Comparison of ENCODE assay signal across 22 cellular contexts in the genomic region with DNA sequence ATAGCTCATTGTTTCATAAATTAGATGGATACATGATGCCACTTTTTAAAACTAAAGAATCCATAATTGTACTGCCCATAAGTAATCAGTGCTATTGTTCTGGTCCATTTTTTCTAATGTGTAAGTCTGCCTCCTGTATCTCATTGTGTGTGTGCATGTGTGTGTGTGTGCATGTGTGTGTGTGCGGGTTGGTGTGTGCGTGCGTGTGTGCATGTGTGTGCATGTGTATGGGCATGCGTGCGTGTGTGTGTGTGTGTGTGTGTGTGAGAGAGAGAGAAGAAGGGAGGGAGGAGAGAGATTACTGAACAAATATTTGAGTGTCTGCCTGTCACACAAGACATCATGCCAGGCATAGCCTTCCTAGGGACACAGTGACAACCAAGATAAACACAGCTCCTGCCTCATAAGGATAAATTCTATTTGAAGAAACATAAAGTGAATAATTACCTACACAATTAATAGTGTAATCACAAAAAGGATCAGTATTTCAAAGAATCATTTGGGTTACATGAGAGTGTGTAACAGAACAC. TPM values are rescaled to one million over a fixed set of nuclear protein-coding genes. Genes with fewer than 3 reads are reported as not detected.
DNase-seq lines count a peak whose midpoint lies in the region; ATAC-seq and TF ChIP-seq lines count a peak whose summit lies in the region.
"Had no signal": no experiment of that assay in that cellular context is flagged by ENCODE, and none has a peak within 500 bp of the region (broad histone marks: within the 10 kb centered on the region; RNA-seq: fewer than 3 reads in every experiment).

No MANE protein-coding gene starts in this region.

- H3K79me2 ChIP-seq in neural cell (replicated peaks; ENCODE audit: insufficient read depth, low read length) (no peaks in the 10 kb centered on the region), GM23248 (ENCODE audit: insufficient read depth) (no peaks in the 10 kb centered on the region)

- dilution Hi-C loops in IMR-90 (cut with HindIII; ENCODE audit: low sequenced_read_pairs, unreplicated experiment): no loop called here

- no TSS peak for BruUV-seq in IMR-90 (replicated peaks; lab: Mats Ljungman, UMichigan)

- H4K8ac ChIP-seq in IMR-90 (ENCODE audit: low read depth in 2 of 2, low read length in 2 of 2): no peak overlapping the region

- no peak overlapping the region for H3K4ac ChIP-seq in IMR-90 (ENCODE audit: low read depth, low read length)

- TF ChIP-seq CTCF in IMR-90 (conservative IDR thresholded peaks at IDR 0.05; ENCODE audit: low read depth, low read length): no peak
- TF ChIP-seq CTCF in neural cell (IDR thresholded peaks at IDR 0.05; ENCODE audit: poor library complexity, severe bottlenecking): no peak

- no peak overlapping the region for H4K91ac ChIP-seq in IMR-90 (ENCODE audit: insufficient read depth, low read depth, low read length)

- ATAC-seq in IMR-90 (ENCODE audit: low read depth): no peak
- ATAC-seq in HG03520 (IDR thresholded peaks at IDR 0.05; ENCODE audit: unreplicated experiment): no peak
- ATAC-seq: CD8-positive, alpha-beta T cell; HCT116; K562; Right ventricle myocardium inferior; T-helper 17 cell had no signal

- H2AK5ac ChIP-seq in IMR-90 (ENCODE audit: low read depth, low read length): peak overlapping the region; percentile 48; the same call in 1 of the 2 replicates

- no peak overlapping the region for H4K5ac ChIP-seq in IMR-90 (ENCODE audit: low read depth, low read length)

- H3K9me2 ChIP-seq in neural cell (ENCODE audit: insufficient read depth, low read length) (no peaks in the 10 kb centered on the region), GM23248 (ENCODE audit: insufficient read depth) (no peaks in the 10 kb centered on the region)

- H3K9ac ChIP-seq in IMR-90 (ENCODE audit: low read depth, low read length) (no peak overlapping the region), neural cell (ENCODE audit: low read length) (no peak overlapping the region), GM23248 (no peak overlapping the region)

- POLR2A ChIA-PET in IMR-90 (lab: Charles Lee; ENCODE audit: unreplicated experiment): no interaction called here

- no peaks in the 10 kb centered on the region for H3K36me3 ChIP-seq in IMR-90 (ENCODE audit: control insufficient read depth, insufficient read depth, low read length)
- no peaks in the 10 kb centered on the region for H3K36me3 ChIP-seq in neural cell (ENCODE audit: insufficient read depth, low read length)
- H3K36me3 ChIP-seq in GM23248 (ENCODE audit: low read depth): no peaks in the 10 kb centered on the region

- in situ Hi-C loops in IMR-90 (cut with MboI; ENCODE audit: low sequenced_read_pairs) (no loop called here), GM23248 (cut with MboI) (no loop called here)

- H3K79me1 ChIP-seq in IMR-90 (ENCODE audit: low read depth in 1 of 2, low read length in 2 of 2): no peaks in the 10 kb centered on the region

- no peak overlapping the region for H3K18ac ChIP-seq in IMR-90 (ENCODE audit: low read depth, low read length)

- CTCF ChIA-PET in IMR-90 (lab: Yijun Ruan, JAX): no interaction called here

- H4K20me1 ChIP-seq in IMR-90 (ENCODE audit: insufficient read depth, low read length) (no peaks in the 10 kb centered on the region), neural cell (ENCODE audit: insufficient read depth) (no peaks in the 10 kb centered on the region), GM23248 (ENCODE audit: insufficient read depth) (no peaks in the 10 kb centered on the region)

- H2AK9ac ChIP-seq in IMR-90 (replicated peaks; ENCODE audit: low read depth, low read length, poor library complexity): no peak overlapping the region

- H2AFZ ChIP-seq in IMR-90 (replicated peaks; ENCODE audit: low read length, poor library complexity): no peak overlapping the region
- no peak overlapping the region for H2AFZ ChIP-seq in neural cell (ENCODE audit: low read depth, low read length)
- H2AFZ ChIP-seq in GM23248: no peak overlapping the region

- H2BK120ac ChIP-seq in IMR-90 (ENCODE audit: low read depth, low read length): no peak overlapping the region

- H3F3A ChIP-seq in neural cell (ENCODE audit: insufficient read depth, low read length, poor library complexity, severe bottlenecking): no peaks in the 10 kb centered on the region
- no peaks in the 10 kb centered on the region for H3F3A ChIP-seq in GM23248 (ENCODE audit: insufficient read depth)

- H3K56ac ChIP-seq in IMR-90 (ENCODE audit: extremely low read depth, insufficient read depth, low read length): no peak overlapping the region

- no peak for TF ChIP-seq RAD21 in IMR-90 (IDR thresholded peaks at IDR 0.05; ENCODE audit: low read length)
- no peak for TF ChIP-seq RAD21 in neural cell (conservative IDR thresholded peaks at IDR 0.05)

- intact Hi-C loops in IMR-90 (cut with micrococcal nuclease): no loop called here

- H3K9me1 ChIP-seq in IMR-90 (ENCODE audit: insufficient read depth, low read length): no peaks in the 10 kb centered on the region

- H3K27me3 ChIP-seq in IMR-90 (ENCODE audit: control insufficient read depth, insufficient read depth, low read length) (peaks cover 14% of the 10 kb centered on the region), neural cell (ENCODE audit: insufficient read depth, low read depth, low read length) (no peaks in the 10 kb centered on the region), GM23248 (replicated peaks; ENCODE audit: insufficient read depth) (peaks cover 39% of the 10 kb centered on the region)

- H3K27ac ChIP-seq in IMR-90 (ENCODE audit: insufficient read depth, low read length): no peak overlapping the region
- H3K27ac ChIP-seq in neural cell (ENCODE audit: low read length): no peak overlapping the region
- H3K27ac ChIP-seq in GM23248: no peak overlapping the region

- H2BK20ac ChIP-seq in IMR-90 (ENCODE audit: low read depth, low read length): no peak overlapping the region

- no peaks in the 10 kb centered on the region for H3K9me3 ChIP-seq in IMR-90 (ENCODE audit: control insufficient read depth, insufficient read depth, low read length)
- no peaks in the 10 kb centered on the region for H3K9me3 ChIP-seq in neural cell (ENCODE audit: low read length)
- no peaks in the 10 kb centered on the region for H3K9me3 ChIP-seq in GM23248 (ENCODE audit: low read depth)

- no peak overlapping the region for H3K14ac ChIP-seq in IMR-90 (replicated peaks; ENCODE audit: low read depth, low read length)

- H3K4me2 ChIP-seq in IMR-90 (ENCODE audit: low read depth, low read length) (no peak overlapping the region), neural cell (ENCODE audit: low read length) (no peak overlapping the region), GM23248 (ENCODE audit: unreplicated experiment) (no peak overlapping the region)

- no peak for TF ChIP-seq POLR2A in IMR-90 (IDR thresholded peaks at IDR 0.05; ENCODE audit: low read depth, low read length)

- peak; percentile 1 for DNase-seq in COLO668 (lab: John Stamatoyannopoulos, UW; ENCODE audit: unreplicated experiment)
- DNase-seq in IMR-90: no peak
- DNase-seq in NCI-H774 (lab: John Stamatoyannopoulos, UW): peak; percentile 32
- DNase-seq in cerebellar cortex (ENCODE audit: low spot score): no peak
- DNase-seq in DMS 273 treated with DMSO at 0.1 percent for 48 hours (lab: John Stamatoyannopoulos, UW): no peak
- no peak for DNase-seq in GM23248
- DNase-seq: AML-193; C1 segment of cervical spinal cord; CD8-positive, alpha-beta T cell; DMS79 treated with DMSO at 0.1 percent for 48 hours; MM.1S; NCI-H1048; NCI-H1417 treated with DMSO at 0.1 percent for 48 hours; NCI-H2029; NCI-H2227 treated with DMSO at 0.1 percent for 48 hours; NCI-H510A; T-helper 17 cell had no signal

- no peak overlapping the region for H3K4me3 ChIP-seq in IMR-90 (ENCODE audit: insufficient read depth, low read depth, low read length)
- no peak overlapping the region for H3K4me3 ChIP-seq in neural cell (ENCODE audit: low read length)
- H3K4me3 ChIP-seq in GM23248: no peak overlapping the region
- H3K4me3 ChIP-seq: K562 had no signal

- H3K4me1 ChIP-seq in IMR-90 (ENCODE audit: control insufficient read depth, insufficient read depth, low read length): peaks cover 3% of the 10 kb centered on the region; the same call in 1 of the 2 replicates
- H3K4me1 ChIP-seq in GM23248 (ENCODE audit: insufficient read depth): no peaks in the 10 kb centered on the region

- H3K23ac ChIP-seq in IMR-90 (ENCODE audit: low read depth, low read length): no peak overlapping the region

- no CpG with 5 or more reads among the region's 5 CpGs for WGBS in IMR-90 (ENCODE audit: extremely low coverage in 2 of 2, insufficient read length in 1 of 2), 2 experiments
- 56 to 61% methylated on average over 5 of the region's 5 CpGs for WGBS in GM23248 (ENCODE audit: low coverage in 1 of 2, low lambda C conversion rate in 2 of 2, missing lambda C conversion rate in 2 of 2), 2 experiments

- peak; percentile 55 for TF ChIP-seq EP300 in neural cell (conservative IDR thresholded peaks at IDR 0.05; ENCODE audit: poor library complexity, severe bottlenecking)

- peak overlapping the region; percentile 46 for H2BK5ac ChIP-seq in IMR-90 (ENCODE audit: low read depth, low read length, poor library complexity, severe bottlenecking)

- H2BK15ac ChIP-seq in IMR-90 (ENCODE audit: low read depth, low read length): no peak overlapping the region

TF ChIP-seq in IMR-90, 13 proteins besides CTCF, POLR2A, EP300 and RAD21 (continues in another document):
- TF ChIP-seq CEBPB (IDR thresholded peaks at IDR 0.05; ENCODE audit: low read depth, low read length) (no peak), SMC3 (IDR thresholded peaks at IDR 0.05; ENCODE audit: low read depth, low read length) (no peak), MXI1 (IDR thresholded peaks at IDR 0.05; ENCODE audit: borderline replicate concordance, low read depth, low read length) (no peak), NFE2L2 (IDR thresholded peaks at IDR 0.05; ENCODE audit: low read depth, low read length) (no peak), CHD1 (IDR thresholded peaks at IDR 0.05; ENCODE audit: low read depth, low read length) (no peak), FOS (IDR thresholded peaks at IDR 0.05; ENCODE audit: low read depth, low read length) (no peak)

TF ChIP-seq in neural cell, 6 proteins besides CTCF, POLR2A, EP300 and RAD21:
- TF ChIP-seq EZH2 (IDR thresholded peaks at IDR 0.05; ENCODE audit: borderline replicate concordance, insufficient read depth, low read length, poor library complexity, severe bottlenecking) (no peak), POLR2AphosphoS5 (IDR thresholded peaks at IDR 0.05) (peak; percentile 47)

RNA-seq across cellular contexts. Expression of a gene that starts 33.2 kb away (rescaled TPM):
- 22.2 and 26.9 TPM in 2 replicates for total RNA-seq in IMR-90 (2012; rRNA removed)
- 27.6 and 31.3 TPM in 2 replicates for polyA plus RNA-seq in IMR-90 (2012; rRNA removed)
- 22.6 and 41.6 TPM in 2 replicates for polyA plus RNA-seq in IMR-90 (2012; cell fraction: cytosol; rRNA removed)
- polyA plus RNA-seq in IMR-90 (2012; cell fraction: nucleus; rRNA removed; ENCODE audit: low replicate concordance): 23.6 and 31.1 TPM in 2 replicates
- polyA plus RNA-seq in neural cell: 34.3 and 38.9 TPM in 2 replicates
- polyA minus RNA-seq in neural cell: 79.6 and 81.3 TPM in 2 replicates
- 42.0 and 45.1 TPM in 2 replicates for total RNA-seq in GM23248 (2014; rRNA removed; shearing (Covaris generic))
- polyA plus RNA-seq in GM23248 (2016; fragmentation: Nextera tagmentation; extraction: Ambion mirVana): 44.0 and 49.0 TPM in 2 replicates

Comparison
In these comparisons a context has a peak if more than half of its experiments do, and no peak if none do; other contexts are left out.
1. DNase-seq: peak in COLO668 (single experiment) and NCI-H774 (single experiment); none in IMR-90 (single experiment), cerebellar cortex (single experiment), DMS 273 treated with DMSO at 0.1 percent for 48 hours (single experiment) and GM23248 (single experiment).